21 cellular contexts compared by ENCODE assay signal in genomic region chr9:26735160-26735559, GRCh38.
DNase-seq lines count a peak whose midpoint lies in the region; ATAC-seq, FAIRE-seq and TF ChIP-seq lines count a peak whose summit lies in the region.
"Had no signal": no experiment of that assay in that cellular context is flagged by ENCODE, and none has a peak within 500 bp of the region (broad histone marks: within the 10 kb centered on the region; RNA-seq: fewer than 3 reads in every experiment).

No MANE protein-coding gene starts in this region.

- H3K9ac ChIP-seq in GM12878 (ENCODE audit: control insufficient read depth, insufficient read depth, low read length) = no peak overlapping the region
- H3K9ac ChIP-seq: GM23248 had no signal

- H3K4me1 ChIP-seq in GM12878 (ENCODE audit: control insufficient read depth, insufficient read depth, low read length) (no peaks in the 10 kb centered on the region), esophagus squamous epithelium (no peaks in the 10 kb centered on the region)
- H3K4me1 ChIP-seq: A549 had no signal

- POLR2A ChIA-PET in GM12878 (lab: Charles Lee) = no interaction called here

- H3K36me3 ChIP-seq in GM12878 (ENCODE audit: control insufficient read depth in 2 of 2, insufficient read depth in 2 of 2, low read length in 1 of 2) (no peaks in the 10 kb centered on the region), esophagus squamous epithelium (no peaks in the 10 kb centered on the region)

- 7% methylated on average over 4 of the region's 4 CpGs for WGBS in GM12878 (ENCODE audit: insufficient coverage, insufficient replicate concordance, low lambda C conversion rate, missing lambda C conversion rate)
- WGBS in esophagus squamous epithelium, 2 donors = 54 to 72% methylated on average over 3 to 4 of the region's 4 CpGs

- no peaks in the 10 kb centered on the region for H4K20me1 ChIP-seq in GM12878 (ENCODE audit: control insufficient read depth, insufficient read depth)

- CTCF ChIA-PET in GM12878 (lab: Yijun Ruan, JAX) = no interaction called here

- RAD21 ChIA-PET in GM12878 (lab: Charles Lee; ENCODE audit: unreplicated experiment) = no interaction called here

- in situ Hi-C loops in GM12878 (cut with MboI) = no loop called here

- H3K79me2 ChIP-seq in GM12878 (ENCODE audit: control insufficient read depth, insufficient read depth, low read length) = no peaks in the 10 kb centered on the region

- H3K4me2 ChIP-seq in GM12878 (ENCODE audit: control insufficient read depth, insufficient read depth) = no peak overlapping the region
- H3K4me2 ChIP-seq: A549 had no signal

- H3K27ac ChIP-seq in GM12878 (ENCODE audit: control insufficient read depth, insufficient read depth) (no peak overlapping the region), esophagus squamous epithelium (no peak overlapping the region)
- H3K27ac ChIP-seq: 22Rv1, A549, C4-2B, GM23248 had no signal

- ATAC-seq in GM18868 (IDR thresholded peaks at IDR 0.05; ENCODE audit: unreplicated experiment) = peak; percentile 98
- peak; percentile 52 for ATAC-seq in HG03159 (IDR thresholded peaks at IDR 0.05; ENCODE audit: unreplicated experiment)
- peak; percentile 77 for ATAC-seq in GM12878
- no peak for ATAC-seq in GM18517 (IDR thresholded peaks at IDR 0.05; ENCODE audit: unreplicated experiment)
- ATAC-seq in GM21825 (IDR thresholded peaks at IDR 0.05; ENCODE audit: unreplicated experiment) = no peak
- ATAC-seq: A549, HepG2 had no signal

- FAIRE-seq in GM12878 (lab: Jason Lieb, UNC) = no peak
- FAIRE-seq: A549, GM12892, GM19239, HepG2 had no signal

- H3K9me3 ChIP-seq in GM12878 (replicated peaks; ENCODE audit: control insufficient read depth, insufficient read depth, low read length) (peaks cover 1% of the 10 kb centered on the region; the same call in 2 of the 3 replicates), esophagus squamous epithelium (peaks cover 0 to 6% (median 0%) of the 10 kb centered on the region in 3 donors)

- SMC1A ChIA-PET in GM12878 (lab: Charles Lee; ENCODE audit: uncharacterized antibody, unreplicated experiment) = interaction anchor here (1.6 kb wide), 1 partner anchor 11 kb away, joined by 8 read pairs; no protein-coding TSS in a partner anchor

- no peak for TF ChIP-seq CTCF in GM12878 (IDR thresholded peaks at IDR 0.05 in 2 of 3, conservative IDR thresholded peaks at IDR 0.05 in 1 of 3; ENCODE audit: control insufficient read depth in 2 of 3, extremely low read depth in 1 of 3, insufficient read depth in 1 of 3, low read depth in 3 of 3, low read length in 3 of 3)
- TF ChIP-seq CTCF in esophagus squamous epithelium (IDR thresholded peaks at IDR 0.05) = no peak

- intact Hi-C loops in GM12878 (cut with micrococcal nuclease; ENCODE audit: unreplicated experiment) (no loop called here), esophagus squamous epithelium (cut with DNase I) (no loop called here)

- no peak for TF ChIP-seq EP300 in GM12878 (IDR thresholded peaks at IDR 0.05; ENCODE audit: borderline replicate concordance in 1 of 2, control insufficient read depth in 1 of 2, low read depth in 2 of 2, low read length in 2 of 2)

- DNase-seq in ELF-1 (ENCODE audit: low read depth, low spot score) (peak; percentile 10), GM12878 (ENCODE audit: low read depth, low spot score) (no peak), esophagus squamous epithelium (lab: John Stamatoyannopoulos, UW) (no peak), NCI-H524 (lab: John Stamatoyannopoulos, UW) (no peak)
- DNase-seq: AML-193; CD4-positive, alpha-beta T cell; DMS79 treated with DMSO at 0.1 percent for 48 hours; GM23248; HCEC 1CT; Kasumi-1; KBM-7 had no signal

- TF ChIP-seq RAD21 in GM12878 (IDR thresholded peaks at IDR 0.05; ENCODE audit: insufficient read depth, low read depth, low read length) = no peak

- TF ChIP-seq POLR2A in GM12878 (IDR thresholded peaks at IDR 0.05; ENCODE audit: low read depth, low read length) (no peak), esophagus squamous epithelium (IDR thresholded peaks at IDR 0.05) (no peak)

- BruUV-seq in GM12878 (replicated peaks; lab: Mats Ljungman, UMichigan) = no TSS peak

- no peak overlapping the region for H2AFZ ChIP-seq in GM12878 (ENCODE audit: control insufficient read depth, low read depth, low read length)
- H2AFZ ChIP-seq: GM23248 had no signal

- H3K27me3 ChIP-seq in GM12878 (replicated peaks in 1 of 2; ENCODE audit: control insufficient read depth in 2 of 2, insufficient read depth in 2 of 2, low read length in 1 of 2) (no peaks in the 10 kb centered on the region), esophagus squamous epithelium (peaks cover 0 to 5% (median 0%) of the 10 kb centered on the region in 4 donors)

- H3K4me3 ChIP-seq in GM12878 (no peak overlapping the region), esophagus squamous epithelium (no peak overlapping the region)
- H3K4me3 ChIP-seq: A549, GM23248 had no signal

TF ChIP-seq in GM12878, 131 proteins besides CTCF, POLR2A, EP300 and RAD21:
- TF ChIP-seq CBX3 (IDR thresholded peaks at IDR 0.05; ENCODE audit: borderline replicate concordance, low read depth) (no peak), E2F8 (IDR thresholded peaks at IDR 0.05; ENCODE audit: low read depth, partially characterized antibody) (no peak), TCF7 (IDR thresholded peaks at IDR 0.05; ENCODE audit: borderline replicate concordance) (no peak)

Comparison
In these comparisons a context has a peak if more than half of its experiments do, and no peak if none do; other contexts are left out.
1. ATAC-seq: peak in GM18868 (single experiment), HG03159 (single experiment) and GM12878 (single experiment); none in GM18517 (single experiment) and GM21825 (single experiment).